20 cellular contexts compared by ENCODE assay signal in the genomic region with DNA sequence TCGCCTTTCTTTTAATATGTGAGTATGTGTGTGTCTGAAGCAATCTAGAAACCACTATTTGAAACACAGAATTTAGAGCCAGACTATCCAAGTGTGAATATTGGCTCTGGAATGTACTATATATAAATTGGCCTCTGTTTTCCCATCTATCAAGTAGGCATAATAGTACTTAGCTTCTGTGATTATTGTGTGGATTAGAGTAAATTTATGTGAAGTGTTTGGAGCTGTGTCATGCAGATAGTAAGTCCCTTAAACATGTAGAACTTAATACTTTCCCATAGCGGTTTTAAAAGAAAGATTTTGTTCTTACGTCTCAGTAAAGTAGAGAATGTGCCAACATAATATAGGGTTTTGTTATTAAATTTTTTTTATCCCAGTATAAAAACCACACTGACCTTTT.
DNase-seq lines count a peak whose midpoint lies in the region; ATAC-seq and TF ChIP-seq lines count a peak whose summit lies in the region.
"Had no signal": no experiment of that assay in that cellular context is flagged by ENCODE, and none has a peak within 500 bp of the region (broad histone marks: within the 10 kb centered on the region; RNA-seq: fewer than 3 reads in every experiment).

No MANE protein-coding gene starts in this region.

- no peaks in the 10 kb centered on the region for H3K4me1 Mint-ChIP-seq in CD8-positive, alpha-beta T cell (ENCODE audit: low read depth)
- H3K4me1 Mint-ChIP-seq: CD14-positive monocyte; CD4-positive, alpha-beta memory T cell had no signal

- in situ Hi-C loops in astrocyte of the spinal cord (cut with HindIII; ENCODE audit: low sequenced_read_pairs): no loop called here

- no peaks in the 10 kb centered on the region for H3K36me3 ChIP-seq in SK-N-MC (ENCODE audit: insufficient read depth, low read length)
- H3K36me3 ChIP-seq in CD8-positive, alpha-beta T cell (ENCODE audit: insufficient read depth, low read length): no peaks in the 10 kb centered on the region
- H3K36me3 ChIP-seq: HAP-1 had no signal

- intact Hi-C loops in CD8-positive, alpha-beta T cell (cut with DNase I, micrococcal nuclease): no loop called here

- TF ChIP-seq CTCF in AG09309 (IDR thresholded peaks at IDR 0.05; ENCODE audit: control insufficient read depth, insufficient read depth, low read depth, low read length, missing control alignments): no peak
- TF ChIP-seq CTCF in astrocyte of the spinal cord (IDR thresholded peaks at IDR 0.05; ENCODE audit: low read depth, low read length): no peak
- TF ChIP-seq CTCF in retinal pigment epithelial cell (conservative IDR thresholded peaks at IDR 0.05; ENCODE audit: low read depth, low read length): no peak
- no peak for TF ChIP-seq CTCF in CD8-positive, alpha-beta T cell (IDR thresholded peaks at IDR 0.05)

- H3K27ac ChIP-seq in SK-N-MC: no peak overlapping the region
- H3K27ac ChIP-seq in CD8-positive, alpha-beta T cell (ENCODE audit: low read depth, low read length): no peak overlapping the region
- H3K27ac ChIP-seq: GM23248 had no signal

- DNase-seq in AG09309 (ENCODE audit: low read depth) (peak; percentile 7), SK-N-MC (ENCODE audit: low read depth, low spot score) (no peak), astrocyte of the spinal cord (ENCODE audit: low read depth, low spot score) (peak; percentile 46), retinal pigment epithelial cell (ENCODE audit: low read depth) (peak; percentile 44), GM19240 (ENCODE audit: insufficient read length, low spot score) (no peak), left lobe of liver (ENCODE audit: low spot score) (no peak), RPMI8226 (no peak)
- no peak for DNase-seq in CD8-positive, alpha-beta T cell
- DNase-seq: 8988T; AML-193; CD4-positive, alpha-beta memory T cell; DMS 273 treated with DMSO at 0.1 percent for 48 hours; DMS53; DND-41; GDM1; GM23248; KG1 had no signal

- ATAC-seq in CD8-positive, alpha-beta T cell: no peak
- ATAC-seq in left lobe of liver: no peak
- ATAC-seq: HepG2 had no signal

- no peaks in the 10 kb centered on the region for H3K36me3 Mint-ChIP-seq in CD8-positive, alpha-beta T cell
- H3K36me3 Mint-ChIP-seq: CD14-positive monocyte; CD4-positive, alpha-beta memory T cell had no signal

- POLR2A ChIA-PET in CD8-positive, alpha-beta T cell (lab: Charles Lee): no interaction called here

- no peaks in the 10 kb centered on the region for H3K27me3 ChIP-seq in CD8-positive, alpha-beta T cell (ENCODE audit: insufficient read depth, low read length)

- no peak overlapping the region for H3K9ac ChIP-seq in SK-N-MC (ENCODE audit: insufficient read length)
- H3K9ac ChIP-seq: GM23248 had no signal

- H3K4me1 ChIP-seq in CD8-positive, alpha-beta T cell (ENCODE audit: insufficient read depth, low read length): no peaks in the 10 kb centered on the region

- H3K4me3 ChIP-seq in AG09309 (ENCODE audit: control insufficient read depth, low read depth, low read length) (no peak overlapping the region), SK-N-MC (0 out of 2 replicates have a peak overlapping the region, but pooled peaks have one; percentile 10), astrocyte of the spinal cord (ENCODE audit: low read depth, low read length) (no peak overlapping the region), retinal pigment epithelial cell (ENCODE audit: low read length) (no peak overlapping the region)
- no peak overlapping the region for H3K4me3 ChIP-seq in CD8-positive, alpha-beta T cell (ENCODE audit: low read depth, low read length)
- H3K4me3 ChIP-seq: GM23248, HAP-1 had no signal

- H3K9me3 ChIP-seq in SK-N-MC (ENCODE audit: low read depth, low read length): no peaks in the 10 kb centered on the region
- H3K9me3 ChIP-seq in CD8-positive, alpha-beta T cell (ENCODE audit: low read length): no peaks in the 10 kb centered on the region
- H3K9me3 ChIP-seq: HAP-1 had no signal

- H3K9me3 Mint-ChIP-seq in CD8-positive, alpha-beta T cell: peaks cover 5% of the 10 kb centered on the region

- no peaks in the 10 kb centered on the region for H3K27me3 Mint-ChIP-seq in CD8-positive, alpha-beta T cell (ENCODE audit: low read depth)
- H3K27me3 Mint-ChIP-seq: CD4-positive, alpha-beta memory T cell had no signal

- H3K4me3 Mint-ChIP-seq in CD8-positive, alpha-beta T cell: no peak overlapping the region
- H3K4me3 Mint-ChIP-seq: CD14-positive monocyte; CD4-positive, alpha-beta memory T cell had no signal

- no peak overlapping the region for H3K27ac Mint-ChIP-seq in CD8-positive, alpha-beta T cell
- H3K27ac Mint-ChIP-seq: CD14-positive monocyte; CD4-positive, alpha-beta memory T cell had no signal

- CTCF ChIA-PET in CD8-positive, alpha-beta T cell (lab: Charles Lee): no interaction called here

Comparison
In these comparisons a context has a peak if more than half of its experiments do, and no peak if none do; other contexts are left out.
1. DNase-seq: peak in AG09309 (single experiment), astrocyte of the spinal cord (single experiment) and retinal pigment epithelial cell (single experiment); none in SK-N-MC (single experiment), GM19240 (single experiment), CD8-positive, alpha-beta T cell (0 of 7), left lobe of liver (single experiment) and RPMI8226 (single experiment).